ENCODE assay signal across 30 cellular contexts in genomic region chr16:47055136-47055885, GRCh38.
"Had no signal": no experiment of that assay in that cellular context is flagged by ENCODE, and none has a peak within 500 bp of the region (broad histone marks: within the 10 kb centered on the region; RNA-seq: fewer than 3 reads in every experiment).

No MANE protein-coding gene starts in this region.

- H3K4me1 Mint-ChIP-seq: activated CD4-positive, alpha-beta T cell treated with anti-CD3 and anti-CD28 coated beads, Interleukin-2, amount 10 ng/mL, durations not matched to agents 24 days and 14 days; activated CD8-positive, alpha-beta memory T cell treated with anti-CD3 and anti-CD28 coated beads, Interleukin-2, amount 10 ng/mL, durations not matched to agents 7 days and 5 days; activated naive CD4-positive, alpha-beta T cell treated with anti-CD3 and anti-CD28 coated beads, Interleukin-2, amount 10 ng/mL, durations not matched to agents 7 days and 5 days; activated naive CD8-positive, alpha-beta T cell treated with anti-CD3 and anti-CD28 coated beads for 36 hours had no signal

- DNase-seq: activated CD4-positive, alpha-beta memory T cell treated with anti-CD3 and anti-CD28 coated beads for 36 hours; activated CD4-positive, alpha-beta T cell treated with anti-CD3 and anti-CD28 coated beads, Interleukin-2, amount 10 ng/mL, durations not matched to agents 24 days and 14 days; activated CD8-positive, alpha-beta memory T cell treated with anti-CD3 and anti-CD28 coated beads for 24 hours; activated CD8-positive, alpha-beta memory T cell treated with anti-CD3 and anti-CD28 coated beads, Interleukin-2, amount 10 ng/mL, durations not matched to agents 7 days and 5 days; activated CD8-positive, alpha-beta memory T cell treated with anti-CD3 and anti-CD28 coated beads, Interleukin-2, amount 50 U/mL, for 48 hours; activated effector memory CD4-positive, alpha-beta T cell treated with Interleukin-2 at 50 U/mL for 16 hours; activated naive CD4-positive, alpha-beta T cell treated with anti-CD3 and anti-CD28 coated beads, Interleukin-2, amount 10 ng/mL, durations not matched to agents 7 days and 5 days; activated naive CD8-positive, alpha-beta T cell treated with anti-CD3 and anti-CD28 coated beads for 36 hours; activated T-cell treated with anti-CD3 and anti-CD28 coated beads, Interleukin-2, amount 50 U/mL, for 48 hours; amniotic stem cell; Kasumi-1; KBM-7; MG63; NCI-H1048; NCI-H1105 treated with DMSO at 0.1 percent for 48 hours; NCI-H1436; NCI-H1694; NCI-H1930; NCI-H2081 treated with DMSO at 0.1 percent for 48 hours; NCI-H226; NCI-H446 treated with DMSO at 0.1 percent for 48 hours; NCI-H524 treated with DMSO at 0.1 percent for 48 hours; SHP77; SJCRH30; T1000; WERI-Rb-1 had no signal

- H3K27me3 Mint-ChIP-seq: activated CD4-positive, alpha-beta memory T cell treated with anti-CD3 and anti-CD28 coated beads for 36 hours; activated CD4-positive, alpha-beta T cell treated with anti-CD3 and anti-CD28 coated beads, Interleukin-2, amount 10 ng/mL, durations not matched to agents 24 days and 14 days; activated CD8-positive, alpha-beta memory T cell treated with anti-CD3 and anti-CD28 coated beads, Interleukin-2, amount 10 ng/mL, durations not matched to agents 7 days and 5 days; activated naive CD4-positive, alpha-beta T cell treated with anti-CD3 and anti-CD28 coated beads, Interleukin-2, amount 10 ng/mL, durations not matched to agents 7 days and 5 days; activated naive CD8-positive, alpha-beta T cell treated with anti-CD3 and anti-CD28 coated beads for 36 hours had no signal

- H3K27me3 ChIP-seq: ascending aorta, cardiac muscle cell, MG63, SJCRH30 had no signal

- H3K36me3 Mint-ChIP-seq: activated CD4-positive, alpha-beta memory T cell treated with anti-CD3 and anti-CD28 coated beads for 36 hours; activated CD8-positive, alpha-beta memory T cell treated with anti-CD3 and anti-CD28 coated beads, Interleukin-2, amount 10 ng/mL, durations not matched to agents 7 days and 5 days; activated naive CD4-positive, alpha-beta T cell treated with anti-CD3 and anti-CD28 coated beads, Interleukin-2, amount 10 ng/mL, durations not matched to agents 7 days and 5 days; activated naive CD8-positive, alpha-beta T cell treated with anti-CD3 and anti-CD28 coated beads for 36 hours had no signal

- H3K4me3 Mint-ChIP-seq: activated CD4-positive, alpha-beta memory T cell treated with anti-CD3 and anti-CD28 coated beads for 36 hours; activated CD4-positive, alpha-beta T cell treated with anti-CD3 and anti-CD28 coated beads, Interleukin-2, amount 10 ng/mL, durations not matched to agents 24 days and 14 days; activated CD8-positive, alpha-beta memory T cell treated with anti-CD3 and anti-CD28 coated beads, Interleukin-2, amount 10 ng/mL, durations not matched to agents 7 days and 5 days; activated naive CD4-positive, alpha-beta T cell treated with anti-CD3 and anti-CD28 coated beads, Interleukin-2, amount 10 ng/mL, durations not matched to agents 7 days and 5 days; activated naive CD8-positive, alpha-beta T cell treated with anti-CD3 and anti-CD28 coated beads for 36 hours had no signal

- H3K36me3 ChIP-seq: ascending aorta, cardiac muscle cell, MG63, SJCRH30, WERI-Rb-1 had no signal

- H3K27ac Mint-ChIP-seq: activated CD4-positive, alpha-beta memory T cell treated with anti-CD3 and anti-CD28 coated beads for 36 hours; activated CD4-positive, alpha-beta T cell treated with anti-CD3 and anti-CD28 coated beads, Interleukin-2, amount 10 ng/mL, durations not matched to agents 24 days and 14 days; activated CD8-positive, alpha-beta memory T cell treated with anti-CD3 and anti-CD28 coated beads, Interleukin-2, amount 10 ng/mL, durations not matched to agents 7 days and 5 days; activated naive CD4-positive, alpha-beta T cell treated with anti-CD3 and anti-CD28 coated beads, Interleukin-2, amount 10 ng/mL, durations not matched to agents 7 days and 5 days; activated naive CD8-positive, alpha-beta T cell treated with anti-CD3 and anti-CD28 coated beads for 36 hours had no signal

- H3K4me3 ChIP-seq: ascending aorta, cardiac muscle cell, MG63, SJCRH30, SK-N-MC had no signal

- H3K27ac ChIP-seq: ascending aorta, cardiac muscle cell, SJCRH30, SK-N-MC, WERI-Rb-1 had no signal

- ATAC-seq: activated CD8-positive, alpha-beta memory T cell treated with anti-CD3 and anti-CD28 coated beads, Interleukin-2, amount 10 ng/mL, durations not matched to agents 7 days and 5 days; Panc1 had no signal

- H3K9me3 ChIP-seq: ascending aorta, MG63, SJCRH30 had no signal

- H3K4me1 ChIP-seq: ascending aorta, SJCRH30 had no signal

- H3K9me3 Mint-ChIP-seq: activated CD4-positive, alpha-beta memory T cell treated with anti-CD3 and anti-CD28 coated beads for 36 hours; activated CD4-positive, alpha-beta T cell treated with anti-CD3 and anti-CD28 coated beads, Interleukin-2, amount 10 ng/mL, durations not matched to agents 24 days and 14 days; activated naive CD4-positive, alpha-beta T cell treated with anti-CD3 and anti-CD28 coated beads, Interleukin-2, amount 10 ng/mL, durations not matched to agents 7 days and 5 days; activated naive CD8-positive, alpha-beta T cell treated with anti-CD3 and anti-CD28 coated beads for 36 hours had no signal
